8 cellular contexts compared by ENCODE assay signal in genomic region chr7:116809636-116810266, GRCh38. TPM values are rescaled to one million over a fixed set of nuclear protein-coding genes. Genes with fewer than 3 reads are reported as not detected.
DNase-seq lines count a peak whose midpoint lies in the region; ATAC-seq and TF ChIP-seq lines count a peak whose summit lies in the region.

No MANE protein-coding gene starts in this region.

- H3K4me3 Mint-ChIP-seq in CD8-positive, alpha-beta T cell: no peak overlapping the region

- CTCF ChIA-PET in CD8-positive, alpha-beta T cell (lab: Charles Lee): interaction anchor here (0.7 to 2.0 kb wide), 5 partner anchors 10 to 637 kb away, joined by 3 to 8 read pairs (median 5); no protein-coding TSS in a partner anchor
- CTCF ChIA-PET in IMR-90 (lab: Yijun Ruan, JAX): interaction anchor here (0.7 to 1.4 kb wide), 3 partner anchors 10 to 219 kb away, joined by 3 to 8 read pairs (median 3); partner anchors contain the start of gene MET

- H3K9me1 ChIP-seq in IMR-90 (ENCODE audit: insufficient read depth, low read length): 0 out of 2 replicates have a peak, but pooled peaks cover 7% of the 10 kb centered on the region

- no peaks in the 10 kb centered on the region for H3K36me3 ChIP-seq in CD8-positive, alpha-beta T cell (ENCODE audit: insufficient read depth, low read length)
- no peaks in the 10 kb centered on the region for H3K36me3 ChIP-seq in IMR-90 (ENCODE audit: control insufficient read depth, insufficient read depth, low read length)
- H3K36me3 ChIP-seq in NT2/D1 (ENCODE audit: insufficient read depth, insufficient read length, low read length): no peaks in the 10 kb centered on the region
- no peaks in the 10 kb centered on the region for H3K36me3 ChIP-seq in testis (ENCODE audit: low read depth, missing control alignments)

- no peak overlapping the region for H3K9ac ChIP-seq in IMR-90 (ENCODE audit: low read depth, low read length)
- H3K9ac ChIP-seq in NT2/D1 (ENCODE audit: insufficient read length, low read depth): no peak overlapping the region

- POLR2A ChIA-PET in CD8-positive, alpha-beta T cell (lab: Charles Lee): no interaction called here
- POLR2A ChIA-PET in IMR-90 (lab: Charles Lee; ENCODE audit: unreplicated experiment): no interaction called here

- H3K56ac ChIP-seq in IMR-90 (ENCODE audit: extremely low read depth, insufficient read depth, low read length): no peak overlapping the region

- H3K27me3 ChIP-seq in CD8-positive, alpha-beta T cell (ENCODE audit: insufficient read depth, low read length): no peaks in the 10 kb centered on the region
- H3K27me3 ChIP-seq in IMR-90 (ENCODE audit: control insufficient read depth, insufficient read depth, low read length) (no peaks in the 10 kb centered on the region), NT2/D1 (ENCODE audit: insufficient read depth, insufficient read length) (no peaks in the 10 kb centered on the region), testis (no peaks in the 10 kb centered on the region)

- no peak overlapping the region for H2BK15ac ChIP-seq in IMR-90 (ENCODE audit: low read depth, low read length)

- H3K4me1 ChIP-seq in CD8-positive, alpha-beta T cell (ENCODE audit: insufficient read depth, low read length): no peaks in the 10 kb centered on the region
- H3K4me1 ChIP-seq in IMR-90 (ENCODE audit: control insufficient read depth, insufficient read depth, low read length) (peaks cover 6% of the 10 kb centered on the region), NT2/D1 (ENCODE audit: insufficient read depth, insufficient read length) (no peaks in the 10 kb centered on the region), testis (no peaks in the 10 kb centered on the region)

- H2BK120ac ChIP-seq in IMR-90 (ENCODE audit: low read depth, low read length): no peak overlapping the region

- no peaks in the 10 kb centered on the region for H3K36me3 Mint-ChIP-seq in CD8-positive, alpha-beta T cell

- no peak overlapping the region for H3K27ac Mint-ChIP-seq in CD8-positive, alpha-beta T cell

- H2BK5ac ChIP-seq in IMR-90 (ENCODE audit: low read depth, low read length, poor library complexity, severe bottlenecking): no peak overlapping the region

- no peaks in the 10 kb centered on the region for H3K4me1 Mint-ChIP-seq in CD8-positive, alpha-beta T cell (ENCODE audit: low read depth)

- TF ChIP-seq POLR2A in IMR-90 (IDR thresholded peaks at IDR 0.05; ENCODE audit: low read depth, low read length): no peak
- no peak for TF ChIP-seq POLR2A in testis (IDR thresholded peaks at IDR 0.05)

- peak; percentile 58 for TF ChIP-seq CTCF in CD8-positive, alpha-beta T cell (IDR thresholded peaks at IDR 0.05)
- TF ChIP-seq CTCF in IMR-90 (conservative IDR thresholded peaks at IDR 0.05; ENCODE audit: low read depth, low read length): peak; percentile 79
- peak; percentile 21 to 52 (median 29) for TF ChIP-seq CTCF in testis (IDR thresholded peaks at IDR 0.05)

- intact Hi-C loops in CD8-positive, alpha-beta T cell (cut with DNase I, micrococcal nuclease): loop anchor here (1.0 to 10.0 kb wide), 6 partner anchors 65 to 636 kb away; no protein-coding TSS in a partner anchor
- intact Hi-C loops in IMR-90 (cut with micrococcal nuclease): loop anchor here (1.0 to 5.0 kb wide), 7 partner anchors 137 to 672 kb away; partner anchors contain the start of genes CAV1 and MET
- intact Hi-C loops in testis (cut with DNase I; ENCODE audit: low total_unique reads): loop anchor here (5.0 kb wide), 1 partner anchor 222 kb away; no protein-coding TSS in a partner anchor

- no peak overlapping the region for H3K4ac ChIP-seq in IMR-90 (ENCODE audit: low read depth, low read length)

- no peak overlapping the region for H3K27ac ChIP-seq in CD8-positive, alpha-beta T cell (ENCODE audit: low read depth, low read length)
- H3K27ac ChIP-seq in IMR-90 (ENCODE audit: insufficient read depth, low read length) (no peak overlapping the region), testis (no peak overlapping the region)

- ATAC-seq in CD8-positive, alpha-beta T cell: no peak
- ATAC-seq in GM18909 (IDR thresholded peaks at IDR 0.05; ENCODE audit: poor library complexity, unreplicated experiment) (peak; percentile 71), IMR-90 (ENCODE audit: low read depth) (peak; percentile 88)

- no peak overlapping the region for H4K5ac ChIP-seq in IMR-90 (ENCODE audit: low read depth, low read length)

- in situ Hi-C loops in IMR-90 (cut with MboI; ENCODE audit: low sequenced_read_pairs): loop anchor here (5.0 to 10.0 kb wide), 3 partner anchors 217 to 635 kb away; no protein-coding TSS in a partner anchor

- no peak overlapping the region for H3K23ac ChIP-seq in IMR-90 (ENCODE audit: low read depth, low read length)

- H3K4me3 ChIP-seq in CD8-positive, alpha-beta T cell (ENCODE audit: low read depth, low read length): no peak overlapping the region
- H3K4me3 ChIP-seq in IMR-90 (ENCODE audit: insufficient read depth, low read depth, low read length) (no peak overlapping the region), NT2/D1 (ENCODE audit: insufficient read length, low read depth) (no peak overlapping the region), testis (no peak overlapping the region)

- WGBS in IMR-90 (ENCODE audit: extremely low coverage in 2 of 2, insufficient read length in 1 of 2), 2 experiments: no CpG with 5 or more reads among the region's 1 CpG
- WGBS in testis, 2 donors: 89 to 96% methylated on average over 1 of the region's 1 CpG

- no peak overlapping the region for H3K18ac ChIP-seq in IMR-90 (ENCODE audit: low read depth, low read length)

- peaks cover 6% of the 10 kb centered on the region for H3K27me3 Mint-ChIP-seq in CD8-positive, alpha-beta T cell (ENCODE audit: low read depth)

- no TSS peak for BruUV-seq in IMR-90 (replicated peaks; lab: Mats Ljungman, UMichigan)

- no peak overlapping the region for H2BK20ac ChIP-seq in IMR-90 (ENCODE audit: low read depth, low read length)

- H3K4me2 ChIP-seq in IMR-90 (ENCODE audit: low read depth, low read length): no peak overlapping the region

- H2AK9ac ChIP-seq in IMR-90 (replicated peaks; ENCODE audit: low read depth, low read length, poor library complexity): no peak overlapping the region

- no peak for DNase-seq in CD8-positive, alpha-beta T cell
- DNase-seq in IMR-90: peak; percentile 77
- DNase-seq in NT2/D1 (ENCODE audit: low read depth, low spot score): peak; percentile 63
- peak; percentile 39 for DNase-seq in cerebellum (ENCODE audit: low spot score)
- DNase-seq in kidney glomerular epithelial cell (lab: John Stamatoyannopoulos, UW): peak; percentile 77
- peak; percentile 17 for DNase-seq in testis
- no peak for DNase-seq in stimulated activated CD4-positive, alpha-beta T cell treated with anti-CD3 and anti-CD28 coated beads, Interleukin-12 subunit alpha, Interleukin-12 subunit beta, amount 100 ng/mL, for 4 hours

- H3K9me3 Mint-ChIP-seq in CD8-positive, alpha-beta T cell: no peaks in the 10 kb centered on the region

- H3K9me3 ChIP-seq in CD8-positive, alpha-beta T cell (ENCODE audit: low read length): no peaks in the 10 kb centered on the region
- H3K9me3 ChIP-seq in IMR-90 (ENCODE audit: control insufficient read depth, insufficient read depth, low read length) (no peaks in the 10 kb centered on the region), NT2/D1 (ENCODE audit: insufficient read depth, low read length) (no peaks in the 10 kb centered on the region), testis (no peaks in the 10 kb centered on the region)

- no peak overlapping the region for H4K8ac ChIP-seq in IMR-90 (ENCODE audit: low read depth in 2 of 2, low read length in 2 of 2)

- H3K14ac ChIP-seq in IMR-90 (replicated peaks; ENCODE audit: low read depth, low read length): no peak overlapping the region

- no peak overlapping the region for H2AK5ac ChIP-seq in IMR-90 (ENCODE audit: low read depth, low read length)

- TF ChIP-seq RAD21 in IMR-90 (IDR thresholded peaks at IDR 0.05; ENCODE audit: low read length): peak; percentile 93

- H3K79me1 ChIP-seq in IMR-90 (ENCODE audit: low read depth in 1 of 2, low read length in 2 of 2): no peaks in the 10 kb centered on the region

- no peaks in the 10 kb centered on the region for H4K20me1 ChIP-seq in IMR-90 (ENCODE audit: insufficient read depth, low read length)

- H2AFZ ChIP-seq in IMR-90 (replicated peaks; ENCODE audit: low read length, poor library complexity): no peak overlapping the region

- dilution Hi-C loops in IMR-90 (cut with HindIII; ENCODE audit: low sequenced_read_pairs, unreplicated experiment): no loop called here

- no peak overlapping the region for H4K91ac ChIP-seq in IMR-90 (ENCODE audit: insufficient read depth, low read depth, low read length)

TF ChIP-seq in IMR-90, 13 proteins besides CTCF, POLR2A, EP300 and RAD21:
- no peak for TF ChIP-seq RFX5 (IDR thresholded peaks at IDR 0.05; ENCODE audit: low read depth, low read length)
- no peak for TF ChIP-seq CHD1 (IDR thresholded peaks at IDR 0.05; ENCODE audit: low read depth, low read length)
- TF ChIP-seq NFE2L2 (IDR thresholded peaks at IDR 0.05; ENCODE audit: low read depth, low read length): no peak
- no peak for TF ChIP-seq MXI1 (IDR thresholded peaks at IDR 0.05; ENCODE audit: borderline replicate concordance, low read depth, low read length)
- no peak for TF ChIP-seq CEBPB (IDR thresholded peaks at IDR 0.05; ENCODE audit: low read depth, low read length)
- no peak for TF ChIP-seq FOS (IDR thresholded peaks at IDR 0.05; ENCODE audit: low read depth, low read length)
- TF ChIP-seq SMC3 (IDR thresholded peaks at IDR 0.05; ENCODE audit: low read depth, low read length): peak; percentile 87

RNA-seq across cellular contexts. Expression of gene CAPZA2, which starts 52.6 kb away (rescaled TPM):
- 100 to 1,000 TPM in 1 of 2 experiments, 10 to 100 TPM in 1; 92.6 to 101 TPM for total RNA-seq in CD8-positive, alpha-beta T cell
- 133 and 229 TPM in 2 replicates for total RNA-seq in IMR-90 (2012; rRNA removed)
- polyA plus RNA-seq in IMR-90 (2012; rRNA removed): 50.7 and 66.6 TPM in 2 replicates
- 5.7 and 9.2 TPM in 2 replicates for polyA plus RNA-seq in IMR-90 (2012; cell fraction: cytosol; rRNA removed)
- 1.9 and 22.8 TPM in 2 replicates for polyA plus RNA-seq in IMR-90 (2012; cell fraction: nucleus; rRNA removed; ENCODE audit: low replicate concordance)
- total RNA-seq in cerebellum: 121 TPM
- total RNA-seq in testis: 10 to 100 TPM; 57.9 to 69.4 TPM
- 69.4 TPM for polyA plus RNA-seq in testis (ENCODE audit: insufficient read depth, low read depth, low replicate concordance)

Comparison
In these comparisons a context has a peak if more than half of its experiments do, and no peak if none do; other contexts are left out.
1. DNase-seq: peak in IMR-90 (single experiment), NT2/D1 (single experiment), cerebellum (single experiment), kidney glomerular epithelial cell (single experiment) and testis (single experiment); none in CD8-positive, alpha-beta T cell (0 of 7) and stimulated activated CD4-positive, alpha-beta T cell treated with anti-CD3 and anti-CD28 coated beads, Interleukin-12 subunit alpha, Interleukin-12 subunit beta, amount 100 ng/mL, for 4 hours (single experiment).
2. CTCF ChIP-seq: peak in every context shown above with its lines; median percentile 79 in IMR-90; 58 in CD8-positive, alpha-beta T cell; 29 in testis.